12 cellular contexts compared by ENCODE assay signal in the genomic region with DNA sequence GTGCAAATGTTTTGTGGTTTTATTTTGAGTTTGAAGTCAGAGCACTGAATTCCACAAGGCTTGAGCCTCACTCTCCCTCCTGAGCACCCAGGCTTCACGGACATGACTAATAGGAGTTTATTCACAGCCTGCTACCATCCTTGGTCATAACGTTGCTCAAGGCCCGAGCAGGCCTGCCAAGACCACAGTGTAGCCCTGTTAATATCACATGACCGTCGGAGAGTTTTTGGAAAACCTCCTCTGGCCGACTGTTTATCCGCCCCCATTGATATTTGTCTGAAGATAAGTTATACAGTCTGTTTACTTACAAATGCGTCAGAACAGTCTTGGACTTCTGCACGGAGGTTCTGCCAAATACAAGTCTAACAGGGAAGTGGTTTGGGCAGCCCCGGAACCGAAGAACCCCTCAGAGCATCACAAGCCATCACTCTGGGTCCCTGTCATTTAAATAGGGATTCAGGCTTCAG.
DNase-seq lines count a peak whose midpoint lies in the region; ATAC-seq and TF ChIP-seq lines count a peak whose summit lies in the region.
"Had no signal": no experiment of that assay in that cellular context is flagged by ENCODE, and none has a peak within 500 bp of the region (broad histone marks: within the 10 kb centered on the region; RNA-seq: fewer than 3 reads in every experiment).

No MANE protein-coding gene starts in this region.

- H3K4me1 ChIP-seq in mucosa of rectum (ENCODE audit: control insufficient read depth in 2 of 2, insufficient read depth in 2 of 2, low read length in 2 of 2) (peaks cover 0 to 3% of the 10 kb centered on the region in 2 donors), upper lobe of left lung (peaks cover 10 to 39% (median 20%) of the 10 kb centered on the region in 4 donors)

- TF ChIP-seq CTCF in epithelial cell of esophagus (IDR thresholded peaks at IDR 0.05; ENCODE audit: insufficient read depth, low read depth, low read length, missing control alignments) (no peak), upper lobe of left lung (IDR thresholded peaks at IDR 0.05) (no peak)

- H3K9me3 ChIP-seq in mucosa of rectum (ENCODE audit: control insufficient read depth in 2 of 2, low read length in 2 of 2) = no peaks in the 10 kb centered on the region
- no peaks in the 10 kb centered on the region for H3K9me3 ChIP-seq in upper lobe of left lung

- intact Hi-C loops in activated CD4-positive, alpha-beta memory T cell treated with anti-CD3 and anti-CD28 coated beads for 36 hours (cut with micrococcal nuclease) = no loop called here

- H3K27ac Mint-ChIP-seq in activated CD4-positive, alpha-beta memory T cell treated with anti-CD3 and anti-CD28 coated beads for 36 hours = no peak overlapping the region
- H3K27ac Mint-ChIP-seq in activated CD8-positive, alpha-beta memory T cell treated with anti-CD3 and anti-CD28 coated beads, Interleukin-2, amount 10 ng/mL, durations not matched to agents 7 days and 5 days = no peak overlapping the region
- H3K27ac Mint-ChIP-seq: stimulated activated naive CD8-positive, alpha-beta T cell treated with anti-CD3 and anti-CD28 coated beads, Interleukin-15, amount 100 ng/mL, for 72 hours had no signal

- TF ChIP-seq EP300 in upper lobe of left lung (IDR thresholded peaks at IDR 0.05) = peak in 1 of 4 donors; percentile 14

- ATAC-seq in upper lobe of left lung (ENCODE audit: low FRiP score in 2 of 2) = peak; percentile 92 to 95
- no peak for ATAC-seq in activated CD8-positive, alpha-beta memory T cell treated with anti-CD3 and anti-CD28 coated beads, Interleukin-2, amount 10 ng/mL, durations not matched to agents 7 days and 5 days
- no peak for ATAC-seq in HG02973 (IDR thresholded peaks at IDR 0.05; ENCODE audit: unreplicated experiment)
- ATAC-seq: stimulated activated naive CD8-positive, alpha-beta T cell treated with anti-CD3 and anti-CD28 coated beads, Interleukin-15, amount 100 ng/mL, for 72 hours had no signal

- CTCF ChIA-PET in activated CD4-positive, alpha-beta memory T cell treated with anti-CD3 and anti-CD28 coated beads for 36 hours (lab: Charles Lee) = no interaction called here
- CTCF ChIA-PET in activated CD8-positive, alpha-beta memory T cell treated with anti-CD3 and anti-CD28 coated beads, Interleukin-2, amount 10 ng/mL, durations not matched to agents 7 days and 5 days (lab: Charles Lee) = no interaction called here

- H3K36me3 ChIP-seq in mucosa of rectum (ENCODE audit: control insufficient read depth in 2 of 2, insufficient read depth in 2 of 2, low read length in 2 of 2) (no peaks in the 10 kb centered on the region), upper lobe of left lung (no peaks in the 10 kb centered on the region)

- no peak overlapping the region for H3K4me3 Mint-ChIP-seq in activated CD4-positive, alpha-beta memory T cell treated with anti-CD3 and anti-CD28 coated beads for 36 hours
- H3K4me3 Mint-ChIP-seq in activated CD8-positive, alpha-beta memory T cell treated with anti-CD3 and anti-CD28 coated beads, Interleukin-2, amount 10 ng/mL, durations not matched to agents 7 days and 5 days = no peak overlapping the region
- H3K4me3 Mint-ChIP-seq: stimulated activated naive CD8-positive, alpha-beta T cell treated with anti-CD3 and anti-CD28 coated beads, Interleukin-15, amount 100 ng/mL, for 72 hours had no signal

- H3K9me3 Mint-ChIP-seq in activated CD4-positive, alpha-beta memory T cell treated with anti-CD3 and anti-CD28 coated beads for 36 hours = no peaks in the 10 kb centered on the region
- no peaks in the 10 kb centered on the region for H3K9me3 Mint-ChIP-seq in activated CD8-positive, alpha-beta memory T cell treated with anti-CD3 and anti-CD28 coated beads, Interleukin-2, amount 10 ng/mL, durations not matched to agents 7 days and 5 days (ENCODE audit: low read depth)
- H3K9me3 Mint-ChIP-seq: stimulated activated naive CD8-positive, alpha-beta T cell treated with anti-CD3 and anti-CD28 coated beads, Interleukin-15, amount 100 ng/mL, for 72 hours had no signal

- DNase-seq in NCI-H226 = peak; percentile 100
- DNase-seq in epithelial cell of esophagus (ENCODE audit: low read depth) = peak; percentile 94
- peak in 1 of 2 donors; percentile 61 for DNase-seq in upper lobe of left lung
- no peak for DNase-seq in activated CD4-positive, alpha-beta memory T cell treated with anti-CD3 and anti-CD28 coated beads for 36 hours
- DNase-seq in activated CD8-positive, alpha-beta memory T cell treated with anti-CD3 and anti-CD28 coated beads, Interleukin-2, amount 10 ng/mL, durations not matched to agents 7 days and 5 days = no peak
- DNase-seq in NCI-H2029 (lab: John Stamatoyannopoulos, UW) = no peak
- DNase-seq: activated effector memory CD4-positive, alpha-beta T cell treated with Interleukin-2 at 50 U/mL for 16 hours; mesendoderm; stimulated activated naive CD8-positive, alpha-beta T cell treated with anti-CD3 and anti-CD28 coated beads, Interleukin-15, amount 100 ng/mL, for 72 hours had no signal

- no peaks in the 10 kb centered on the region for H3K36me3 Mint-ChIP-seq in activated CD4-positive, alpha-beta memory T cell treated with anti-CD3 and anti-CD28 coated beads for 36 hours
- no peaks in the 10 kb centered on the region for H3K36me3 Mint-ChIP-seq in activated CD8-positive, alpha-beta memory T cell treated with anti-CD3 and anti-CD28 coated beads, Interleukin-2, amount 10 ng/mL, durations not matched to agents 7 days and 5 days

- H3K27me3 Mint-ChIP-seq in activated CD4-positive, alpha-beta memory T cell treated with anti-CD3 and anti-CD28 coated beads for 36 hours = peaks cover 54% of the 10 kb centered on the region
- H3K27me3 Mint-ChIP-seq in activated CD8-positive, alpha-beta memory T cell treated with anti-CD3 and anti-CD28 coated beads, Interleukin-2, amount 10 ng/mL, durations not matched to agents 7 days and 5 days = peaks cover 59% of the 10 kb centered on the region

- H3K27me3 ChIP-seq in mucosa of rectum (ENCODE audit: control insufficient read depth in 2 of 2, insufficient read depth in 2 of 2, low read length in 2 of 2) (no peaks in the 10 kb centered on the region), upper lobe of left lung (no peaks in the 10 kb centered on the region)

- peak overlapping the region; percentile 83 to 89 for H3K27ac ChIP-seq in mucosa of rectum (ENCODE audit: low read depth in 2 of 2, low read length in 2 of 2)
- peak overlapping the region; percentile 75 to 85 (median 78) for H3K27ac ChIP-seq in upper lobe of left lung
- H3K27ac ChIP-seq: HL-60 had no signal

- 46 to 62% methylated on average over 9 to 11 of the region's 11 CpGs for WGBS in upper lobe of left lung, 2 donors

- H3K4me3 ChIP-seq in epithelial cell of esophagus (ENCODE audit: low read length) = no peak overlapping the region
- no peak overlapping the region for H3K4me3 ChIP-seq in mucosa of rectum (ENCODE audit: low read length in 2 of 2)
- no peak overlapping the region for H3K4me3 ChIP-seq in upper lobe of left lung

- no peaks in the 10 kb centered on the region for H3K4me1 Mint-ChIP-seq in activated CD4-positive, alpha-beta memory T cell treated with anti-CD3 and anti-CD28 coated beads for 36 hours (ENCODE audit: low read depth)
- no peaks in the 10 kb centered on the region for H3K4me1 Mint-ChIP-seq in activated CD8-positive, alpha-beta memory T cell treated with anti-CD3 and anti-CD28 coated beads, Interleukin-2, amount 10 ng/mL, durations not matched to agents 7 days and 5 days
- H3K4me1 Mint-ChIP-seq: stimulated activated naive CD8-positive, alpha-beta T cell treated with anti-CD3 and anti-CD28 coated beads, Interleukin-15, amount 100 ng/mL, for 72 hours had no signal

- no peak for TF ChIP-seq POLR2A in upper lobe of left lung (IDR thresholded peaks at IDR 0.05)

- POLR2A ChIA-PET in activated CD4-positive, alpha-beta memory T cell treated with anti-CD3 and anti-CD28 coated beads for 36 hours (lab: Charles Lee) = no interaction called here

- no peak overlapping the region for H3K9ac ChIP-seq in mucosa of rectum (ENCODE audit: low read depth in 1 of 2, low read length in 2 of 2)

Comparison
In these comparisons a context has a peak if more than half of its experiments do, and no peak if none do; other contexts are left out.
1. DNase-seq: peak in NCI-H226 (single experiment) and epithelial cell of esophagus (single experiment); none in activated CD4-positive, alpha-beta memory T cell treated with anti-CD3 and anti-CD28 coated beads for 36 hours (single experiment), activated CD8-positive, alpha-beta memory T cell treated with anti-CD3 and anti-CD28 coated beads, Interleukin-2, amount 10 ng/mL, durations not matched to agents 7 days and 5 days (single experiment) and NCI-H2029 (single experiment).
2. ATAC-seq: peak in upper lobe of left lung (2 of 2); none in activated CD8-positive, alpha-beta memory T cell treated with anti-CD3 and anti-CD28 coated beads, Interleukin-2, amount 10 ng/mL, durations not matched to agents 7 days and 5 days (single experiment) and HG02973 (single experiment).